Comparison of ENCODE assay signal across 2 cellular contexts in the genomic region with DNA sequence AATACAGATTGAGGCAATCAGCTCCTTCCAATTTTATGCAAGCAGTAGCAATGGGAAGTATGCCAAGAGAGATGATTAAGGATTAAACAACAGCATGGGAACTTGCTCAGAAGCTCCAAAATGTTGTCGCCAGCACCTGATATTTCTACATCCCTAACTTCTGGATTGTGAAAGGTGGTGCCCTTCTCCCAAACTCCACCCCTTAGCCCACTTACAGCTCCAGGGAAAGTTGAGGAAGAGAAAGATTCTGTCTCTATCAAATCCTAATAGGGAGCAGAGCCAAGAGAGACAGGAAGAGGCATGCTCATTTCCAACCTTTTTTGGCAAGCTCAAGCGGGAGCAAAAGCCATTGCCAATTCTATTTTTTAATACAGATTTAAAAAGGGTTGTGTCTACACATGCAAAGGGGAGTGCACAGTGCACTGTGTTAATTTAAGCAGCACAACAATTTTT.
TF ChIP-seq lines count a peak whose summit lies in the region.

No MANE protein-coding gene starts in this region.

TF ChIP-seq in liver, 16 proteins besides CTCF, POLR2A, EP300 and RAD21 (continued from another document):
- TF ChIP-seq, protein P1, sequence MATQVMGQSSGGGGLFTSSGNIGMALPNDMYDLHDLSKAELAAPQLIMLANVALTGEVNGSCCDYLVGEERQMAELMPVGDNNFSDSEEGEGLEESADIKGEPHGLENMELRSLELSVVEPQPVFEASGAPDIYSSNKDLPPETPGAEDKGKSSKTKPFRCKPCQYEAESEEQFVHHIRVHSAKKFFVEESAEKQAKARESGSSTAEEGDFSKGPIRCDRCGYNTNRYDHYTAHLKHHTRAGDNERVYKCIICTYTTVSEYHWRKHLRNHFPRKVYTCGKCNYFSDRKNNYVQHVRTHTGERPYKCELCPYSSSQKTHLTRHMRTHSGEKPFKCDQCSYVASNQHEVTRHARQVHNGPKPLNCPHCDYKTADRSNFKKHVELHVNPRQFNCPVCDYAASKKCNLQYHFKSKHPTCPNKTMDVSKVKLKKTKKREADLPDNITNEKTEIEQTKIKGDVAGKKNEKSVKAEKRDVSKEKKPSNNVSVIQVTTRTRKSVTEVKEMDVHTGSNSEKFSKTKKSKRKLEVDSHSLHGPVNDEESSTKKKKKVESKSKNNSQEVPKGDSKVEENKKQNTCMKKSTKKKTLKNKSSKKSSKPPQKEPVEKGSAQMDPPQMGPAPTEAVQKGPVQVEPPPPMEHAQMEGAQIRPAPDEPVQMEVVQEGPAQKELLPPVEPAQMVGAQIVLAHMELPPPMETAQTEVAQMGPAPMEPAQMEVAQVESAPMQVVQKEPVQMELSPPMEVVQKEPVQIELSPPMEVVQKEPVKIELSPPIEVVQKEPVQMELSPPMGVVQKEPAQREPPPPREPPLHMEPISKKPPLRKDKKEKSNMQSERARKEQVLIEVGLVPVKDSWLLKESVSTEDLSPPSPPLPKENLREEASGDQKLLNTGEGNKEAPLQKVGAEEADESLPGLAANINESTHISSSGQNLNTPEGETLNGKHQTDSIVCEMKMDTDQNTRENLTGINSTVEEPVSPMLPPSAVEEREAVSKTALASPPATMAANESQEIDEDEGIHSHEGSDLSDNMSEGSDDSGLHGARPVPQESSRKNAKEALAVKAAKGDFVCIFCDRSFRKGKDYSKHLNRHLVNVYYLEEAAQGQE (IDR thresholded peaks at IDR 0.05): no peak
- peak; percentile 24 for TF ChIP-seq TAF1 (conservative IDR thresholded peaks at IDR 0.05)
- no peak for TF ChIP-seq EGR1 (IDR thresholded peaks at IDR 0.05; ENCODE audit: low read depth in 2 of 2)
- TF ChIP-seq FOXA1 (IDR thresholded peaks at IDR 0.05): no peak
- TF ChIP-seq YY1 (IDR thresholded peaks at IDR 0.05): peak; percentile 37
- TF ChIP-seq, protein P2, sequence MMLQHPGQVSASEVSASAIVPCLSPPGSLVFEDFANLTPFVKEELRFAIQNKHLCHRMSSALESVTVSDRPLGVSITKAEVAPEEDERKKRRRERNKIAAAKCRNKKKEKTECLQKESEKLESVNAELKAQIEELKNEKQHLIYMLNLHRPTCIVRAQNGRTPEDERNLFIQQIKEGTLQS (IDR thresholded peaks at IDR 0.05): no peak
- no peak for TF ChIP-seq FOXA2 (IDR thresholded peaks at IDR 0.05)

TF ChIP-seq in HepG2, 621 proteins besides CTCF, POLR2A, EP300 and RAD21 (continued from another document):
- TF ChIP-seq, protein P3, sequence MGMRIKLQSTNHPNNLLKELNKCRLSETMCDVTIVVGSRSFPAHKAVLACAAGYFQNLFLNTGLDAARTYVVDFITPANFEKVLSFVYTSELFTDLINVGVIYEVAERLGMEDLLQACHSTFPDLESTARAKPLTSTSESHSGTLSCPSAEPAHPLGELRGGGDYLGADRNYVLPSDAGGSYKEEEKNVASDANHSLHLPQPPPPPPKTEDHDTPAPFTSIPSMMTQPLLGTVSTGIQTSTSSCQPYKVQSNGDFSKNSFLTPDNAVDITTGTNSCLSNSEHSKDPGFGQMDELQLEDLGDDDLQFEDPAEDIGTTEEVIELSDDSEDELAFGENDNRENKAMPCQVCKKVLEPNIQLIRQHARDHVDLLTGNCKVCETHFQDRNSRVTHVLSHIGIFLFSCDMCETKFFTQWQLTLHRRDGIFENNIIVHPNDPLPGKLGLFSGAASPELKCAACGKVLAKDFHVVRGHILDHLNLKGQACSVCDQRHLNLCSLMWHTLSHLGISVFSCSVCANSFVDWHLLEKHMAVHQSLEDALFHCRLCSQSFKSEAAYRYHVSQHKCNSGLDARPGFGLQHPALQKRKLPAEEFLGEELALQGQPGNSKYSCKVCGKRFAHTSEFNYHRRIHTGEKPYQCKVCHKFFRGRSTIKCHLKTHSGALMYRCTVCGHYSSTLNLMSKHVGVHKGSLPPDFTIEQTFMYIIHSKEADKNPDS (CRISPR knock-in tag; IDR thresholded peaks at IDR 0.05): no peak
- TF ChIP-seq ZBTB7B (CRISPR knock-in tag; IDR thresholded peaks at IDR 0.05) (no peak), NR1H2 (CRISPR knock-in tag; IDR thresholded peaks at IDR 0.05; ENCODE audit: borderline replicate concordance, low read depth) (no peak), PHF8 (CRISPR knock-in tag; IDR thresholded peaks at IDR 0.05) (no peak), ZNF713 (CRISPR knock-in tag; IDR thresholded peaks at IDR 0.05) (no peak)
- TF ChIP-seq, protein P4, sequence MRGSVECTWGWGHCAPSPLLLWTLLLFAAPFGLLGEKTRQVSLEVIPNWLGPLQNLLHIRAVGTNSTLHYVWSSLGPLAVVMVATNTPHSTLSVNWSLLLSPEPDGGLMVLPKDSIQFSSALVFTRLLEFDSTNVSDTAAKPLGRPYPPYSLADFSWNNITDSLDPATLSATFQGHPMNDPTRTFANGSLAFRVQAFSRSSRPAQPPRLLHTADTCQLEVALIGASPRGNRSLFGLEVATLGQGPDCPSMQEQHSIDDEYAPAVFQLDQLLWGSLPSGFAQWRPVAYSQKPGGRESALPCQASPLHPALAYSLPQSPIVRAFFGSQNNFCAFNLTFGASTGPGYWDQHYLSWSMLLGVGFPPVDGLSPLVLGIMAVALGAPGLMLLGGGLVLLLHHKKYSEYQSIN (CRISPR knock-in tag; IDR thresholded peaks at IDR 0.05; ENCODE audit: borderline replicate concordance): no peak
- TF ChIP-seq, protein P5, sequence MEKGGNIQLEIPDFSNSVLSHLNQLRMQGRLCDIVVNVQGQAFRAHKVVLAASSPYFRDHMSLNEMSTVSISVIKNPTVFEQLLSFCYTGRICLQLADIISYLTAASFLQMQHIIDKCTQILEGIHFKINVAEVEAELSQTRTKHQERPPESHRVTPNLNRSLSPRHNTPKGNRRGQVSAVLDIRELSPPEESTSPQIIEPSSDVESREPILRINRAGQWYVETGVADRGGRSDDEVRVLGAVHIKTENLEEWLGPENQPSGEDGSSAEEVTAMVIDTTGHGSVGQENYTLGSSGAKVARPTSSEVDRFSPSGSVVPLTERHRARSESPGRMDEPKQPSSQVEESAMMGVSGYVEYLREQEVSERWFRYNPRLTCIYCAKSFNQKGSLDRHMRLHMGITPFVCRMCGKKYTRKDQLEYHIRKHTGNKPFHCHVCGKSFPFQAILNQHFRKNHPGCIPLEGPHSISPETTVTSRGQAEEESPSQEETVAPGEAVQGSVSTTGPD (CRISPR knock-in tag; IDR thresholded peaks at IDR 0.05): no peak
- TF ChIP-seq, protein P6, sequence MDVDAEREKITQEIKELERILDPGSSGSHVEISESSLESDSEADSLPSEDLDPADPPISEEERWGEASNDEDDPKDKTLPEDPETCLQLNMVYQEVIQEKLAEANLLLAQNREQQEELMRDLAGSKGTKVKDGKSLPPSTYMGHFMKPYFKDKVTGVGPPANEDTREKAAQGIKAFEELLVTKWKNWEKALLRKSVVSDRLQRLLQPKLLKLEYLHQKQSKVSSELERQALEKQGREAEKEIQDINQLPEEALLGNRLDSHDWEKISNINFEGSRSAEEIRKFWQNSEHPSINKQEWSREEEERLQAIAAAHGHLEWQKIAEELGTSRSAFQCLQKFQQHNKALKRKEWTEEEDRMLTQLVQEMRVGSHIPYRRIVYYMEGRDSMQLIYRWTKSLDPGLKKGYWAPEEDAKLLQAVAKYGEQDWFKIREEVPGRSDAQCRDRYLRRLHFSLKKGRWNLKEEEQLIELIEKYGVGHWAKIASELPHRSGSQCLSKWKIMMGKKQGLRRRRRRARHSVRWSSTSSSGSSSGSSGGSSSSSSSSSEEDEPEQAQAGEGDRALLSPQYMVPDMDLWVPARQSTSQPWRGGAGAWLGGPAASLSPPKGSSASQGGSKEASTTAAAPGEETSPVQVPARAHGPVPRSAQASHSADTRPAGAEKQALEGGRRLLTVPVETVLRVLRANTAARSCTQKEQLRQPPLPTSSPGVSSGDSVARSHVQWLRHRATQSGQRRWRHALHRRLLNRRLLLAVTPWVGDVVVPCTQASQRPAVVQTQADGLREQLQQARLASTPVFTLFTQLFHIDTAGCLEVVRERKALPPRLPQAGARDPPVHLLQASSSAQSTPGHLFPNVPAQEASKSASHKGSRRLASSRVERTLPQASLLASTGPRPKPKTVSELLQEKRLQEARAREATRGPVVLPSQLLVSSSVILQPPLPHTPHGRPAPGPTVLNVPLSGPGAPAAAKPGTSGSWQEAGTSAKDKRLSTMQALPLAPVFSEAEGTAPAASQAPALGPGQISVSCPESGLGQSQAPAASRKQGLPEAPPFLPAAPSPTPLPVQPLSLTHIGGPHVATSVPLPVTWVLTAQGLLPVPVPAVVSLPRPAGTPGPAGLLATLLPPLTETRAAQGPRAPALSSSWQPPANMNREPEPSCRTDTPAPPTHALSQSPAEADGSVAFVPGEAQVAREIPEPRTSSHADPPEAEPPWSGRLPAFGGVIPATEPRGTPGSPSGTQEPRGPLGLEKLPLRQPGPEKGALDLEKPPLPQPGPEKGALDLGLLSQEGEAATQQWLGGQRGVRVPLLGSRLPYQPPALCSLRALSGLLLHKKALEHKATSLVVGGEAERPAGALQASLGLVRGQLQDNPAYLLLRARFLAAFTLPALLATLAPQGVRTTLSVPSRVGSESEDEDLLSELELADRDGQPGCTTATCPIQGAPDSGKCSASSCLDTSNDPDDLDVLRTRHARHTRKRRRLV (CRISPR knock-in tag; IDR thresholded peaks at IDR 0.05): no peak
TF ChIP-seq in HepG2: peak in this region for 0.
